1 cellular context compared by ENCODE assay signal in the genomic region with DNA sequence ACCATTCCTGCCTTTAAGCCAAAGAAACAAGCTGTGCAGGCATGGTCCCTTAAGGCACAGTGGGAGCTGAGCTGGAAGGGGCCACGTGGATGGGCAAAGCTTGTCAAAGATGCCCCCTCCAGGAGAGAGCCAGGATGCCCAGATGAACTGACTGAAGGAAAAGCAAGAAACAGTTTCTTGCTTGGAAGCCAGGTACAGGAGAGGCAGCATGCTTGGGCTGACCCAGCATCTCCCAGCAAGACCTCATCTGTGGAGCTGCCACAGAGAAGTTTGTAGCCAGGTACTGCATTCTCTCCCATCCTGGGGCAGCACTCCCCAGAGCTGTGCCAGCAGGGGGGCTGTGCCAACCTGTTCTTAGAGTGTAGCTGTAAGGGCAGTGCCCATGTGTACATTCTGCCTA.
TF ChIP-seq lines count a peak whose summit lies in the region.

No MANE protein-coding gene starts in this region.

TF ChIP-seq in SK-N-SH treated with all-trans-retinoic acid at 6 μM for 48 hours, 23 proteins besides CTCF, POLR2A, EP300 and RAD21 (continued from another document):
- TF ChIP-seq, protein P1, sequence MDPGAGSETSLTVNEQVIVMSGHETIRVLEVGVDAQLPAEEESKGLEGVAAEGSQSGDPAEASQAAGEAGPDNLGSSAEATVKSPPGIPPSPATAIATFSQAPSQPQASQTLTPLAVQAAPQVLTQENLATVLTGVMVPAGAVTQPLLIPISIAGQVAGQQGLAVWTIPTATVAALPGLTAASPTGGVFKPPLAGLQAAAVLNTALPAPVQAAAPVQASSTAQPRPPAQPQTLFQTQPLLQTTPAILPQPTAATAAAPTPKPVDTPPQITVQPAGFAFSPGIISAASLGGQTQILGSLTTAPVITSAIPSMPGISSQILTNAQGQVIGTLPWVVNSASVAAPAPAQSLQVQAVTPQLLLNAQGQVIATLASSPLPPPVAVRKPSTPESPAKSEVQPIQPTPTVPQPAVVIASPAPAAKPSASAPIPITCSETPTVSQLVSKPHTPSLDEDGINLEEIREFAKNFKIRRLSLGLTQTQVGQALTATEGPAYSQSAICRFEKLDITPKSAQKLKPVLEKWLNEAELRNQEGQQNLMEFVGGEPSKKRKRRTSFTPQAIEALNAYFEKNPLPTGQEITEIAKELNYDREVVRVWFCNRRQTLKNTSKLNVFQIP (CRISPR knock-in tag; IDR thresholded peaks at IDR 0.05; ENCODE audit: borderline replicate concordance, low read depth), result no peak
- TF ChIP-seq GLIS3 (CRISPR knock-in tag; IDR thresholded peaks at IDR 0.05) (no peak), SNAI2 (CRISPR knock-in tag; IDR thresholded peaks at IDR 0.05) (no peak), CSDC2 (CRISPR knock-in tag; IDR thresholded peaks at IDR 0.05) (no peak)
